Comparison of ENCODE assay signal across 13 cellular contexts in the genomic region with DNA sequence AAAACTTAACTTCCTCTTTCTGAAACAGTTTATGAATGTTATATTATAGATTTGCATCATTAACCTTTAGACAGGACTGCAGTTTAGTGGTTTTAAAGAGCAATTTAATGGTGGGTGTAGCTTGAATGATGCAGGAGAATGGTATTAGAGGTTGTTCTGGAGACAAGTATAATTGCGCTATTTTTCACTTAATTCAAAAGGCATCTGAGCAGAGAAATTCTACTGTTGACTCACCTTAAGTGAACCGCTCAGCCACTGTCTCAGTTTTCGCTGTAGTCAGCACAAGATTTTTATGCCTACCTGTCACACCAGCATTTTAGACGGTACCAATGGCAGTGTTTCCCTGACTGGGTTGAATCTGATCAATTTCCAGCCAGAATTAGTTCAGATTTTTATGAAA.
DNase-seq lines count a peak whose midpoint lies in the region; TF ChIP-seq lines count a peak whose summit lies in the region.
"Had no signal": no experiment of that assay in that cellular context is flagged by ENCODE, and none has a peak within 500 bp of the region (broad histone marks: within the 10 kb centered on the region; RNA-seq: fewer than 3 reads in every experiment).

No MANE protein-coding gene starts in this region.

- no peaks in the 10 kb centered on the region for H3K27me3 Mint-ChIP-seq in activated CD4-positive, alpha-beta memory T cell treated with anti-CD3 and anti-CD28 coated beads, Interleukin-2, amount 10 ng/mL, durations not matched to agents 7 days and 5 days
- H3K27me3 Mint-ChIP-seq: activated T-cell treated with anti-CD3 and anti-CD28 coated beads, Interleukin-2, amount 50 U/mL, for 24 hours; stimulated activated memory B cell treated with anti-CD40 and anti-IgM and Interleukin-4, amounts not matched to agents 10 μg/mL and 1 μg/mL and 100 μg/mL, for 72 hours had no signal

- H3K4me3 ChIP-seq in fibroblast of mammary gland (ENCODE audit: control insufficient read depth, low read depth, low read length), result no peak overlapping the region
- H3K4me3 ChIP-seq in skeletal muscle satellite cell (ENCODE audit: low read length), result no peak overlapping the region

- H3K27ac ChIP-seq in RWPE1, result no peak overlapping the region

- H3K36me3 ChIP-seq in skeletal muscle satellite cell (ENCODE audit: insufficient read depth, low read length), result no peaks in the 10 kb centered on the region

- no peaks in the 10 kb centered on the region for H3K9me3 ChIP-seq in skeletal muscle satellite cell (replicated peaks; ENCODE audit: low read length)

- no peaks in the 10 kb centered on the region for H3K36me3 Mint-ChIP-seq in activated CD4-positive, alpha-beta memory T cell treated with anti-CD3 and anti-CD28 coated beads, Interleukin-2, amount 10 ng/mL, durations not matched to agents 7 days and 5 days (ENCODE audit: low read depth)
- H3K36me3 Mint-ChIP-seq: stimulated activated memory B cell treated with anti-CD40 and anti-IgM and Interleukin-4, amounts not matched to agents 10 μg/mL and 1 μg/mL and 100 μg/mL, for 72 hours had no signal

- POLR2A ChIA-PET in RWPE1 (lab: Yijun Ruan, JAX; ENCODE audit: low non-redundant PET), result no interaction called here
- POLR2A ChIA-PET in activated CD4-positive, alpha-beta memory T cell treated with anti-CD3 and anti-CD28 coated beads, Interleukin-2, amount 10 ng/mL, durations not matched to agents 7 days and 5 days (lab: Charles Lee), result no interaction called here

- TF ChIP-seq CTCF in RWPE1 (conservative IDR thresholded peaks at IDR 0.05; ENCODE audit: low read depth) (no peak), fibroblast of mammary gland (conservative IDR thresholded peaks at IDR 0.05; ENCODE audit: control insufficient read depth, insufficient read depth, low read depth, low read length) (no peak)

- CTCF ChIA-PET in RWPE1 (lab: Yijun Ruan, JAX), result no interaction called here
- CTCF ChIA-PET in activated CD4-positive, alpha-beta memory T cell treated with anti-CD3 and anti-CD28 coated beads, Interleukin-2, amount 10 ng/mL, durations not matched to agents 7 days and 5 days (lab: Charles Lee), result no interaction called here

- no peak overlapping the region for H3K4me3 Mint-ChIP-seq in activated CD4-positive, alpha-beta memory T cell treated with anti-CD3 and anti-CD28 coated beads, Interleukin-2, amount 10 ng/mL, durations not matched to agents 7 days and 5 days
- H3K4me3 Mint-ChIP-seq: activated T-cell treated with anti-CD3 and anti-CD28 coated beads, Interleukin-2, amount 50 U/mL, for 24 hours; stimulated activated memory B cell treated with anti-CD40 and anti-IgM and Interleukin-4, amounts not matched to agents 10 μg/mL and 1 μg/mL and 100 μg/mL, for 72 hours had no signal

- peak overlapping the region; percentile 49 for H3K4me2 ChIP-seq in skeletal muscle satellite cell (ENCODE audit: low read length)

- peaks cover 69% of the 10 kb centered on the region for H3K4me1 ChIP-seq in skeletal muscle satellite cell (ENCODE audit: control insufficient read depth, insufficient read depth, low read length)

- H3K27ac Mint-ChIP-seq in activated CD4-positive, alpha-beta memory T cell treated with anti-CD3 and anti-CD28 coated beads, Interleukin-2, amount 10 ng/mL, durations not matched to agents 7 days and 5 days, result no peak overlapping the region
- H3K27ac Mint-ChIP-seq: activated T-cell treated with anti-CD3 and anti-CD28 coated beads, Interleukin-2, amount 50 U/mL, for 24 hours; stimulated activated memory B cell treated with anti-CD40 and anti-IgM and Interleukin-4, amounts not matched to agents 10 μg/mL and 1 μg/mL and 100 μg/mL, for 72 hours had no signal

- H3K27me3 ChIP-seq in skeletal muscle satellite cell (ENCODE audit: control insufficient read depth, insufficient read depth, low read length), result no peaks in the 10 kb centered on the region

- H3K9me3 Mint-ChIP-seq in activated CD4-positive, alpha-beta memory T cell treated with anti-CD3 and anti-CD28 coated beads, Interleukin-2, amount 10 ng/mL, durations not matched to agents 7 days and 5 days, result no peaks in the 10 kb centered on the region

- peak overlapping the region; percentile 80 for H3K9ac ChIP-seq in skeletal muscle satellite cell (ENCODE audit: low read depth, low read length)

- H3K4me1 Mint-ChIP-seq in activated CD4-positive, alpha-beta memory T cell treated with anti-CD3 and anti-CD28 coated beads, Interleukin-2, amount 10 ng/mL, durations not matched to agents 7 days and 5 days, result no peaks in the 10 kb centered on the region
- H3K4me1 Mint-ChIP-seq: stimulated activated memory B cell treated with anti-CD40 and anti-IgM and Interleukin-4, amounts not matched to agents 10 μg/mL and 1 μg/mL and 100 μg/mL, for 72 hours had no signal

- DNase-seq in HCEC 1CT, result peak; percentile 67
- DNase-seq in RWPE1 (ENCODE audit: low spot score), result peak; percentile 57
- peak; percentile 62 for DNase-seq in fibroblast of mammary gland (ENCODE audit: low read depth)
- no peak for DNase-seq in activated CD4-positive, alpha-beta memory T cell treated with anti-CD3 and anti-CD28 coated beads, Interleukin-2, amount 10 ng/mL, durations not matched to agents 7 days and 5 days
- DNase-seq in NCI-H1694 (lab: John Stamatoyannopoulos, UW), result no peak
- DNase-seq in NCI-H2029 (lab: John Stamatoyannopoulos, UW), result no peak
- DNase-seq: activated T-cell treated with anti-CD3 and anti-CD28 coated beads, Interleukin-2, amount 50 U/mL, for 24 hours; amygdala; MV-4-11; NCI-H226; stimulated activated CD4-positive, alpha-beta T cell treated with anti-CD3 and anti-CD28 coated beads, Interleukin-4, amount 100 ng/mL, for 24 hours had no signal

Comparison
In these comparisons a context has a peak if more than half of its experiments do, and no peak if none do; other contexts are left out.
1. DNase-seq: peak in HCEC 1CT (single experiment), RWPE1 (single experiment) and fibroblast of mammary gland (single experiment); none in activated CD4-positive, alpha-beta memory T cell treated with anti-CD3 and anti-CD28 coated beads, Interleukin-2, amount 10 ng/mL, durations not matched to agents 7 days and 5 days (single experiment), NCI-H1694 (single experiment) and NCI-H2029 (single experiment).